Comparison of ENCODE assay signal across 18 cellular contexts in genomic region chr16:69438465-69438864, GRCh38. TPM values are rescaled to one million over a fixed set of nuclear protein-coding genes. Genes with fewer than 3 reads are reported as not detected.
A peak's percentile ranks its signal among the peaks of the same experiment; 100 is the strongest.
DNase-seq lines count a peak whose midpoint lies in the region; ATAC-seq, FAIRE-seq and TF ChIP-seq lines count a peak whose summit lies in the region.
"Had no signal": no experiment of that assay in that cellular context is flagged by ENCODE, and none has a peak within 500 bp of the region (broad histone marks: within the 10 kb centered on the region; RNA-seq: fewer than 3 reads in every experiment).

No MANE protein-coding gene starts in this region.

- no peak overlapping the region for H3K27ac ChIP-seq in CD8-positive, alpha-beta T cell (ENCODE audit: low read depth, low read length)
- H3K27ac ChIP-seq in Panc1 (ENCODE audit: low read length) (peak overlapping the region; percentile 26; the same call in 1 of the 2 replicates), tibial nerve (no peak overlapping the region)
- H3K27ac ChIP-seq: body of pancreas had no signal

- peaks cover 52% of the 10 kb centered on the region for H3K4me1 Mint-ChIP-seq in CD8-positive, alpha-beta T cell (ENCODE audit: low read depth)
- H3K4me1 Mint-ChIP-seq in immature natural killer cell = peaks cover 66 to 79% of the 10 kb centered on the region in 2 donors

- no peak for ATAC-seq in CD8-positive, alpha-beta T cell
- no peak for ATAC-seq in Panc1
- ATAC-seq in HG03045 (IDR thresholded peaks at IDR 0.05; ENCODE audit: unreplicated experiment) = no peak
- ATAC-seq: body of pancreas, esophagus mucosa, right cardiac atrium had no signal

- peak overlapping the region; percentile 79 for H3K27ac Mint-ChIP-seq in CD8-positive, alpha-beta T cell
- peak overlapping the region; percentile 25 to 85 (median 70) for H3K27ac Mint-ChIP-seq in immature natural killer cell

- no peaks in the 10 kb centered on the region for H3K27me3 Mint-ChIP-seq in CD8-positive, alpha-beta T cell (ENCODE audit: low read depth)
- H3K27me3 Mint-ChIP-seq in immature natural killer cell (ENCODE audit: low read depth in 3 of 3) = no peaks in the 10 kb centered on the region

- FAIRE-seq in GM12892 (lab: Jason Lieb, UNC) = peak; percentile 76

- BruUV-seq in Panc1 (replicated peaks; lab: Mats Ljungman, UMichigan) = no TSS peak

- peaks cover 3% of the 10 kb centered on the region for H3K36me3 ChIP-seq in CD8-positive, alpha-beta T cell (ENCODE audit: insufficient read depth, low read length)
- H3K36me3 ChIP-seq in Panc1 (ENCODE audit: control insufficient read depth, insufficient read depth, low read length) = peaks cover 11% of the 10 kb centered on the region; the same call in 1 of the 2 replicates
- H3K36me3 ChIP-seq in tibial nerve = peaks cover 0 to 13% (median 0%) of the 10 kb centered on the region in 3 donors

- H3K4me3 Mint-ChIP-seq in CD8-positive, alpha-beta T cell = no peak overlapping the region
- no peak overlapping the region for H3K4me3 Mint-ChIP-seq in immature natural killer cell

- H3K9me3 ChIP-seq in CD8-positive, alpha-beta T cell (ENCODE audit: low read length) = no peaks in the 10 kb centered on the region
- H3K9me3 ChIP-seq in Panc1 (ENCODE audit: control insufficient read depth, insufficient read depth, low read depth, low read length) (no peaks in the 10 kb centered on the region), tibial nerve (no peaks in the 10 kb centered on the region)
- H3K9me3 ChIP-seq: BE2C, body of pancreas had no signal

- in situ Hi-C loops in Panc1 (cut with HindIII; ENCODE audit: low pct_unique_long_range_greater_than_20kb, low sequenced_read_pairs) = no loop called here

- H3K4me1 ChIP-seq in CD8-positive, alpha-beta T cell (ENCODE audit: insufficient read depth, low read length) = no peaks in the 10 kb centered on the region
- H3K4me1 ChIP-seq in Panc1 (ENCODE audit: control insufficient read depth, insufficient read depth, low read length) (peaks cover 46% of the 10 kb centered on the region), tibial nerve (peaks cover 0 to 33% (median 12%) of the 10 kb centered on the region in 4 donors)

- WGBS in tibial nerve, 2 donors = 86 to 91% methylated on average over 3 of the region's 3 CpGs

- no peak for DNase-seq in CD8-positive, alpha-beta T cell
- no peak for DNase-seq in GM12892 (ENCODE audit: insufficient read length)
- DNase-seq in Panc1 (ENCODE audit: low read depth, low spot score) = no peak
- DNase-seq in immature natural killer cell = no peak
- DNase-seq in mesenteric fat pad (ENCODE audit: low spot score) = no peak
- no peak for DNase-seq in tibial nerve (ENCODE audit: low spot score in 2 of 2)
- DNase-seq: activated effector memory CD4-positive, alpha-beta T cell treated with Interleukin-2 at 50 U/mL for 16 hours; BE2C; body of pancreas; dermis blood vessel endothelial cell; HCEC 1CT; IMR-90; mesenchymal stem cell; NCI-H1105; NCI-H2171; right cardiac atrium had no signal

- H3K27me3 ChIP-seq in CD8-positive, alpha-beta T cell (ENCODE audit: insufficient read depth, low read length) = no peaks in the 10 kb centered on the region
- H3K27me3 ChIP-seq in Panc1 (ENCODE audit: control insufficient read depth, insufficient read depth, low read length) (no peaks in the 10 kb centered on the region), tibial nerve (no peaks in the 10 kb centered on the region)
- H3K27me3 ChIP-seq: BE2C, body of pancreas had no signal

- H3K9me3 Mint-ChIP-seq in CD8-positive, alpha-beta T cell = no peaks in the 10 kb centered on the region
- no peaks in the 10 kb centered on the region for H3K9me3 Mint-ChIP-seq in immature natural killer cell

- TF ChIP-seq CTCF in CD8-positive, alpha-beta T cell (IDR thresholded peaks at IDR 0.05) = no peak
- TF ChIP-seq CTCF in Panc1 (IDR thresholded peaks at IDR 0.05) (no peak), tibial nerve (IDR thresholded peaks at IDR 0.05) (no peak)

- no peak for TF ChIP-seq POLR2A in GM12892 (IDR thresholded peaks at IDR 0.05; ENCODE audit: low read depth, low read length)
- TF ChIP-seq POLR2A in tibial nerve (IDR thresholded peaks at IDR 0.05) = no peak

- no peak for TF ChIP-seq EP300 in tibial nerve (IDR thresholded peaks at IDR 0.05)

- CTCF ChIA-PET in CD8-positive, alpha-beta T cell (lab: Charles Lee) = no interaction called here
- CTCF ChIA-PET in Panc1 (lab: Charles Lee) = no interaction called here

- H3K36me3 Mint-ChIP-seq in CD8-positive, alpha-beta T cell = peaks cover 41% of the 10 kb centered on the region
- H3K36me3 Mint-ChIP-seq in immature natural killer cell = peaks cover 0 to 5% (median 4%) of the 10 kb centered on the region in 3 donors

- intact Hi-C loops in CD8-positive, alpha-beta T cell (cut with DNase I, micrococcal nuclease) = no loop called here
- intact Hi-C loops in Panc1 (cut with micrococcal nuclease; ENCODE audit: unreplicated experiment) = no loop called here

- no peak overlapping the region for H3K4me3 ChIP-seq in CD8-positive, alpha-beta T cell (ENCODE audit: low read depth, low read length)
- H3K4me3 ChIP-seq in Panc1 (ENCODE audit: low read depth in 2 of 2, low read length in 2 of 2) (no peak overlapping the region), tibial nerve (no peak overlapping the region)
- H3K4me3 ChIP-seq: body of pancreas had no signal

- POLR2A ChIA-PET in CD8-positive, alpha-beta T cell (lab: Charles Lee) = no interaction called here
- POLR2A ChIA-PET in Panc1 (lab: Charles Lee) = no interaction called here

RNA-seq across cellular contexts. Expression of gene CYB5B, which starts 14.0 kb away (rescaled TPM):
- total RNA-seq in CD8-positive, alpha-beta T cell = 10 to 100 TPM; 16.2 to 18.6 TPM
- 127 TPM for polyA plus RNA-seq in GM12892 (2012; ENCODE audit: missing spikeins)
- total RNA-seq in Panc1 (2021; ENCODE audit: unreplicated experiment) (326 TPM), mesenteric fat pad (62.5 TPM), tibial nerve (10 to 100 TPM; 26.6 to 45.9 (median 30.7) TPM)
- 396 TPM for polyA plus RNA-seq in Panc1 (2012; ENCODE audit: insufficient read length)
- polyA plus RNA-seq in immature natural killer cell = 100 to 1,000 TPM; 210 to 235 (median 233) TPM

RNA-seq across cellular contexts. Expression of gene TERF2, which starts 52.7 kb away (rescaled TPM):
- 10 to 100 TPM; 37.5 to 42.7 TPM for total RNA-seq in CD8-positive, alpha-beta T cell
- 20.9 TPM for polyA plus RNA-seq in GM12892 (2012; ENCODE audit: missing spikeins)
- total RNA-seq in Panc1 (2021; ENCODE audit: unreplicated experiment) (27.9 TPM), mesenteric fat pad (30.6 TPM), tibial nerve (10 to 100 TPM; 18.3 to 66.3 (median 26.0) TPM)
- 48.8 TPM for polyA plus RNA-seq in Panc1 (2012; ENCODE audit: insufficient read length)
- polyA plus RNA-seq in immature natural killer cell = 10 to 100 TPM; 10.8 to 25.2 (median 17.0) TPM
